Comparison of ENCODE assay signal across 10 cellular contexts in the genomic region with DNA sequence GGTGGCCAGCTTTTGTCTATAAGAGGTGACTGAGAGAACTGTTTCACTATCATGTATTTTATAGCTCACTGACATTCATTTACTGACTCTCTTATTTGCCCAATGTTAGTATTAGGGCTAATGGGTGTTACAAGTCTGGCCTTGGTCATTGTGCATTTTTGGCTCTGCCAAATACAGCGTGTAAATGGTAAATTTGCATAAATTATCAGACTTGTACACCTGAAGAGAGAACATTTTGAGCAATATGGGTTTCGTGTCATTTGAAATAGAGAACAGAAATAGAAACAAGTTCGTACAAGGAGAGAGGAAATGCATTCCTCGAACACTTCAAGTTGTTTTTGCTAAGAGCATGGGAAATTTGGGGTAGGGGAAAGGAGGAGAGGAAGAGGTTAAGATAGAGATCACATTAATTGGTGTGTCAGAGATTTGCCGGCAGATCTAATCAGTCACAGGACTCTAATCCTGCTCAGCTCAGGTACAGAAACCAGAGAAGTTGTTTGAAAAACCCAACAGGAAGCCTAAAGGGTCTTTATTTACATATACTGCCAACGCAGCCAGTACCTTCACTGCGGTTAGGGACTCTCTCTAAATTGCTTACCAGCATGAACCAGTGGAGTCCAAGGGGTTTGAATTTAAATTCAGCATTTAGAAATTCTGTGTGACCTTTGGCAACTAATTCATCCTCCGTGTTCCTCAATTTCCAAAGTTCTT.
A peak's percentile ranks its signal among the peaks of the same experiment; 100 is the strongest.
DNase-seq lines count a peak whose midpoint lies in the region; ATAC-seq and TF ChIP-seq lines count a peak whose summit lies in the region.
"Had no signal": no experiment of that assay in that cellular context is flagged by ENCODE, and none has a peak within 500 bp of the region (broad histone marks: within the 10 kb centered on the region; RNA-seq: fewer than 3 reads in every experiment).

No MANE protein-coding gene starts in this region.

- H3K23ac ChIP-seq in trophoblast cell (ENCODE audit: low read length): no peak overlapping the region

- H2BK120ac ChIP-seq in trophoblast cell (ENCODE audit: insufficient read depth, low read length, poor library complexity): no peak overlapping the region

- H3K9me3 ChIP-seq in HUES6 (ENCODE audit: control insufficient read depth, insufficient read depth, low read depth, low read length) (peaks cover 4% of the 10 kb centered on the region; the same call in 1 of the 2 replicates), trophoblast cell (ENCODE audit: insufficient read depth, low read depth, low read length) (no peaks in the 10 kb centered on the region), upper lobe of left lung (peaks cover 0 to 13% (median 1%) of the 10 kb centered on the region in 4 donors)

- no peaks in the 10 kb centered on the region for H3K79me1 ChIP-seq in trophoblast cell (ENCODE audit: low read length)

- no peak overlapping the region for H4K8ac ChIP-seq in trophoblast cell (ENCODE audit: low read depth, low read length)

- H3K79me2 ChIP-seq in trophoblast cell (ENCODE audit: control insufficient read depth, insufficient read depth, low read length, poor library complexity): no peaks in the 10 kb centered on the region

- no peak for TF ChIP-seq CTCF in upper lobe of left lung (IDR thresholded peaks at IDR 0.05)
- TF ChIP-seq CTCF in brain microvascular endothelial cell (IDR thresholded peaks at IDR 0.05; ENCODE audit: low read depth, low read length, missing control alignments): no peak

- H3K9ac ChIP-seq in HUES6 (ENCODE audit: low read length) (no peak overlapping the region), trophoblast cell (ENCODE audit: low read length) (no peak overlapping the region)

- no peak for TF ChIP-seq EP300 in upper lobe of left lung (IDR thresholded peaks at IDR 0.05)

- H3K36me3 ChIP-seq in HUES6 (ENCODE audit: control insufficient read depth, insufficient read depth, low read length) (no peaks in the 10 kb centered on the region), trophoblast cell (ENCODE audit: control insufficient read depth in 1 of 2, insufficient read depth in 2 of 2, low read length in 2 of 2) (no peaks in the 10 kb centered on the region), upper lobe of left lung (no peaks in the 10 kb centered on the region), brain microvascular endothelial cell (replicated peaks) (no peaks in the 10 kb centered on the region)

- H3K4ac ChIP-seq in trophoblast cell (ENCODE audit: low read depth, low read length): no peak overlapping the region

- no peak overlapping the region for H4K91ac ChIP-seq in trophoblast cell (ENCODE audit: low read depth, low read length)

- no CpG with 5 or more reads among the region's 8 CpGs for WGBS in trophoblast cell (ENCODE audit: extremely low coverage, insufficient coverage, insufficient read length)
- WGBS in upper lobe of left lung, 2 donors: 26 to 28% methylated on average over 8 of the region's 8 CpGs

- ATAC-seq in HG02678 (IDR thresholded peaks at IDR 0.05; ENCODE audit: unreplicated experiment): peak; percentile 94
- ATAC-seq in upper lobe of left lung (ENCODE audit: low FRiP score in 2 of 2): no peak

- H3K14ac ChIP-seq in trophoblast cell (ENCODE audit: low read length): no peak overlapping the region

- H3K18ac ChIP-seq in trophoblast cell (ENCODE audit: low read length): no peak overlapping the region

- no peak overlapping the region for H2BK12ac ChIP-seq in trophoblast cell (ENCODE audit: low read length)

- H3K4me3 ChIP-seq in HUES6 (ENCODE audit: low read depth, low read length): peak overlapping the region; percentile 7; the same call in 1 of the 2 replicates
- no peak overlapping the region for H3K4me3 ChIP-seq in trophoblast cell (ENCODE audit: low read depth, low read length)
- H3K4me3 ChIP-seq in upper lobe of left lung: no peak overlapping the region
- no peak overlapping the region for H3K4me3 ChIP-seq in brain microvascular endothelial cell (ENCODE audit: low read depth, low read length)

- in situ Hi-C loops in G401 (cut with HindIII; ENCODE audit: low sequenced_read_pairs): no loop called here
- in situ Hi-C loops in brain microvascular endothelial cell (cut with HindIII; ENCODE audit: low pct_ligation_motif_present, low sequenced_read_pairs): no loop called here

- H3K27me3 ChIP-seq in HUES6 (ENCODE audit: control insufficient read depth, insufficient read depth, low read length): no peaks in the 10 kb centered on the region; the same call in 1 of the 2 replicates
- H3K27me3 ChIP-seq in trophoblast cell (ENCODE audit: insufficient read depth, low read length): no peaks in the 10 kb centered on the region
- no peaks in the 10 kb centered on the region for H3K27me3 ChIP-seq in upper lobe of left lung
- no peaks in the 10 kb centered on the region for H3K27me3 ChIP-seq in brain microvascular endothelial cell (replicated peaks)

- no peak overlapping the region for H3K27ac ChIP-seq in HUES6 (ENCODE audit: low read depth, low read length)
- no peak overlapping the region for H3K27ac ChIP-seq in trophoblast cell (ENCODE audit: low read depth, low read length)
- H3K27ac ChIP-seq in upper lobe of left lung: no peak overlapping the region
- no peak overlapping the region for H3K27ac ChIP-seq in brain microvascular endothelial cell
- H3K27ac ChIP-seq: VCaP had no signal

- H2AK5ac ChIP-seq in trophoblast cell (ENCODE audit: low read length): no peak overlapping the region

- H3K4me1 ChIP-seq in HUES6 (ENCODE audit: control insufficient read depth, insufficient read depth, low read length): peaks cover 35% of the 10 kb centered on the region
- peaks cover 9 to 13% of the 10 kb centered on the region in 2 experiments for H3K4me1 ChIP-seq in trophoblast cell (ENCODE audit: control insufficient read depth in 1 of 2, insufficient read depth in 2 of 2, low read length in 2 of 2)
- H3K4me1 ChIP-seq in upper lobe of left lung: no peaks in the 10 kb centered on the region

- H2BK5ac ChIP-seq in trophoblast cell (ENCODE audit: low read depth, low read length, poor library complexity): no peak overlapping the region

- peak overlapping the region; percentile 45 for H3K4me2 ChIP-seq in trophoblast cell (ENCODE audit: low read length)

- no peak overlapping the region for H2AFZ ChIP-seq in trophoblast cell (ENCODE audit: insufficient read depth, low read length, poor library complexity)

- H4K12ac ChIP-seq in trophoblast cell (ENCODE audit: low read depth, low read length): no peak overlapping the region

- TF ChIP-seq POLR2A in upper lobe of left lung (IDR thresholded peaks at IDR 0.05): no peak

- DNase-seq in GM19240 (ENCODE audit: insufficient read length, low spot score): peak; percentile 6
- no peak for DNase-seq in trophoblast cell
- no peak for DNase-seq in G401 (ENCODE audit: low spot score)
- DNase-seq in upper lobe of left lung: no peak
- no peak for DNase-seq in activated naive CD4-positive, alpha-beta T cell treated with Interleukin-2 at 50 U/mL for 16 hours
- DNase-seq in brain microvascular endothelial cell: no peak
- DNase-seq: NCI-H2171 had no signal
